Comparison of ENCODE assay signal across 1 cellular context in genomic region chr2:25521665-25522387, GRCh38.
TF ChIP-seq lines count a peak whose summit lies in the region.

No MANE protein-coding gene starts in this region.

TF ChIP-seq in K562, 482 proteins besides CTCF, POLR2A, EP300 and RAD21 (continued from another document):
- TF ChIP-seq HOMEZ (CRISPR knock-in tag; IDR thresholded peaks at IDR 0.05) (no peak), FOXK2 (conservative IDR thresholded peaks at IDR 0.05 in 1 of 2, IDR thresholded peaks at IDR 0.05 in 1 of 2; ENCODE audit: low read depth in 2 of 2) (peak; percentile 79 to 91), DEAF1 (CRISPR knock-in tag; IDR thresholded peaks at IDR 0.05) (peak; percentile 39; the same call in 1 of the 2 replicates), EGR1 (conservative IDR thresholded peaks at IDR 0.05) (no peak), ARNT (IDR thresholded peaks at IDR 0.05) (peak in 1 of 2 experiments; percentile 45; a peak in 1 of 4 replicates), NCOA1 (IDR thresholded peaks at IDR 0.05; ENCODE audit: low read depth) (no peak), ZNF740 (CRISPR knock-in tag; IDR thresholded peaks at IDR 0.05) (no peak; the same call in 1 of the 2 replicates), ZNF740 (tag; IDR thresholded peaks at IDR 0.05) (0 out of 4 replicates have a peak, but pooled peaks of 1 of the 2 experiments have one; percentile 38), FOXA3 (CRISPR knock-in tag; conservative IDR thresholded peaks at IDR 0.05 in 1 of 2, IDR thresholded peaks at IDR 0.05 in 1 of 2) (peak in 1 of 2 experiments; percentile 89; a peak in 2 of 4 replicates), ZBTB40 (IDR thresholded peaks at IDR 0.05) (0 out of 2 replicates have a peak, but pooled peaks have one; percentile 20), ZBTB40 (CRISPR knock-in tag; IDR thresholded peaks at IDR 0.05) (no peak)
